In the genomic region with DNA sequence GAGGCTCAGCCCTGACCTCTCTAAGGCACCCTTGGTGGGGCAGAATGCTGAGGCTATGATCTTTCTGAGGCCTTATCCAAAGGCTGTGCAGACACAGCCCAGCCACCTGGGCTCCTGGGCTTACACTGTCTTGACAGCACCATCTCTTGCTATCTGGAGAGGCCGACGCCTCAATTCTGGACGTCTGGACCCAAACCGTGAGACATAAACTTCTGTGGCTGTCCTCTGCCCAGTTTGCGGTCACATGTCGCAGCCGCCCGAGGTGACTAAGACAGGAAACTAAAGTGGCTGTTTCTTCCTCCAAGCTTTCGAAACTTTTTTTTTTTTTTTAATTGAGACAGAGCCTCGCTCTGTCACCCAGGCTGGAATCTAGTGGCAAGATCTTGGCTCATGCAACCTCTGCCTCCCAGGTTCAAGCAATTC, we compare ENCODE assay signal across 8 cellular contexts. TPM values are rescaled to one million over a fixed set of nuclear protein-coding genes. Genes with fewer than 3 reads are reported as not detected.
A peak's percentile ranks its signal among the peaks of the same experiment; 100 is the strongest.
DNase-seq lines count a peak whose midpoint lies in the region; ATAC-seq, FAIRE-seq and TF ChIP-seq lines count a peak whose summit lies in the region.

No MANE protein-coding gene starts in this region.

- ATAC-seq in HG02763 (IDR thresholded peaks at IDR 0.05; ENCODE audit: unreplicated experiment) (peak; percentile 67), HG02623 (IDR thresholded peaks at IDR 0.05; ENCODE audit: unreplicated experiment) (no peak)
- ATAC-seq in central memory CD8-positive, alpha-beta T cell (replicated peaks; ENCODE audit: extremely low read depth, poor library complexity, severe bottlenecking), result peak; percentile 85

- intact Hi-C loops in dorsolateral prefrontal cortex (cut with DNase I), result no loop called here

- H3K27me3 Mint-ChIP-seq in central memory CD8-positive, alpha-beta T cell, result no peaks in the 10 kb centered on the region

- DNase-seq in GM12891 (ENCODE audit: insufficient read length, low spot score) (no peak), Peyer's patch (peak in 2 of 3 donors; percentile 76 to 77), dorsolateral prefrontal cortex (no peak), mesenteric fat pad (ENCODE audit: low spot score) (no peak)
- peak in 1 of 2 donors; percentile 36 for DNase-seq in central memory CD8-positive, alpha-beta T cell (ENCODE audit: low spot score in 2 of 2)
- DNase-seq in stimulated activated CD8-positive, alpha-beta memory T cell treated with anti-CD3 and anti-CD28 coated beads, Interleukin-12 subunit alpha, Interleukin-12 subunit beta, amount 100 ng/mL, for 1 hour (ENCODE audit: low read depth), result peak; percentile 33

- TF ChIP-seq POLR2A in GM12891 (IDR thresholded peaks at IDR 0.05; ENCODE audit: low read depth, low read length) (no peak), Peyer's patch (IDR thresholded peaks at IDR 0.05) (no peak)

- H3K4me3 ChIP-seq in Peyer's patch (no peak overlapping the region), dorsolateral prefrontal cortex (no peak overlapping the region)

- peaks cover 50% of the 10 kb centered on the region for H3K4me1 Mint-ChIP-seq in central memory CD8-positive, alpha-beta T cell

- H3K36me3 Mint-ChIP-seq in central memory CD8-positive, alpha-beta T cell (ENCODE audit: insufficient read depth), result peaks cover 9% of the 10 kb centered on the region

- H3K4me3 Mint-ChIP-seq in central memory CD8-positive, alpha-beta T cell, result peak overlapping the region; percentile 75

- TF ChIP-seq CTCF in Peyer's patch (IDR thresholded peaks at IDR 0.05) (no peak), dorsolateral prefrontal cortex (IDR thresholded peaks at IDR 0.05 in 54 of 56, conservative IDR thresholded peaks at IDR 0.05 in 2 of 56; ENCODE audit: low read depth in 1 of 56, partially characterized antibody in 56 of 56) (no peak)

- H3K27ac ChIP-seq in Peyer's patch (peak overlapping the region; percentile 47 to 79 (median 71)), dorsolateral prefrontal cortex (peak overlapping the region in 10 of 59 donors; percentile 27 to 82 (median 50))

- peaks cover 0 to 9% (median 5%) of the 10 kb centered on the region in 4 donors for H3K4me1 ChIP-seq in Peyer's patch

- H3K27ac Mint-ChIP-seq in central memory CD8-positive, alpha-beta T cell (ENCODE audit: low read depth), result peak overlapping the region; percentile 95

- FAIRE-seq in GM12891 (lab: Jason Lieb, UNC), result peak; percentile 77

- H3K27me3 ChIP-seq in Peyer's patch, result no peaks in the 10 kb centered on the region
- H3K27me3 ChIP-seq in dorsolateral prefrontal cortex, result peaks cover 0 to 46% (median 14%) of the 10 kb centered on the region in 45 donors

- H3K9me3 Mint-ChIP-seq in central memory CD8-positive, alpha-beta T cell, result no peaks in the 10 kb centered on the region

- no peaks in the 10 kb centered on the region for H3K9me3 ChIP-seq in Peyer's patch

- H3K36me3 ChIP-seq in Peyer's patch, result no peaks in the 10 kb centered on the region

TF ChIP-seq in GM12891, 5 proteins besides CTCF, POLR2A, EP300 and RAD21:
- no peak for TF ChIP-seq TAF1 (IDR thresholded peaks at IDR 0.05; ENCODE audit: low read depth, low read length)
- no peak for TF ChIP-seq SPI1 (IDR thresholded peaks at IDR 0.05; ENCODE audit: low read depth, low read length)
- TF ChIP-seq POLR2AphosphoS5 (IDR thresholded peaks at IDR 0.05; ENCODE audit: low read depth, low read length), result no peak
- TF ChIP-seq PAX5 (IDR thresholded peaks at IDR 0.05; ENCODE audit: insufficient read depth, low read length, severe bottlenecking), result no peak
- TF ChIP-seq POU2F2 (IDR thresholded peaks at IDR 0.05; ENCODE audit: low read depth, low read length), result no peak

RNA-seq across cellular contexts. Expression of gene PRR18, which starts 49.3 kb away (rescaled TPM):
- polyA plus RNA-seq in GM12891 (2012; ENCODE audit: low read depth, missing spikeins), result 5.7 TPM
- not detected for total RNA-seq in Peyer's patch
- total RNA-seq in dorsolateral prefrontal cortex, result 100 to 1,000 TPM in 13 of 120 experiments, 10 to 100 TPM in 105, 1 to 10 TPM in 2; 7.1 to 260 (median 51.2) TPM
- 1.0 TPM for total RNA-seq in mesenteric fat pad

Comparison
In these comparisons a context has a peak if more than half of its experiments do, and no peak if none do; other contexts are left out.
1. DNase-seq: peak in Peyer's patch (2 of 3) and stimulated activated CD8-positive, alpha-beta memory T cell treated with anti-CD3 and anti-CD28 coated beads, Interleukin-12 subunit alpha, Interleukin-12 subunit beta, amount 100 ng/mL, for 1 hour (single experiment); none in GM12891 (single experiment), dorsolateral prefrontal cortex (0 of 10) and mesenteric fat pad (single experiment).